ENCODE assay signal across 8 cellular contexts in genomic region chr16:11224096-11224893, GRCh38. TPM values are rescaled to one million over a fixed set of nuclear protein-coding genes. Genes with fewer than 3 reads are reported as not detected.
DNase-seq lines count a peak whose midpoint lies in the region; ATAC-seq and TF ChIP-seq lines count a peak whose summit lies in the region.

No MANE protein-coding gene starts in this region.

- no peak for TF ChIP-seq CTCF in KMS-11 (conservative IDR thresholded peaks at IDR 0.05; ENCODE audit: low read depth, low read length)

- H3K27ac Mint-ChIP-seq in activated CD8-positive, alpha-beta T cell treated with anti-CD3 and anti-CD28 coated beads, Interleukin-2, amount 10 ng/mL, durations not matched to agents 7 days and 5 days: peak overlapping the region; percentile 99

- no peak overlapping the region for H2AFZ ChIP-seq in KMS-11 (ENCODE audit: low read depth)

- H4K20me1 ChIP-seq in KMS-11 (ENCODE audit: insufficient read depth): no peaks in the 10 kb centered on the region

- H3K4me3 Mint-ChIP-seq in activated CD8-positive, alpha-beta T cell treated with anti-CD3 and anti-CD28 coated beads, Interleukin-2, amount 10 ng/mL, durations not matched to agents 7 days and 5 days: peak overlapping the region; percentile 80

- CTCF ChIA-PET in activated CD8-positive, alpha-beta T cell treated with anti-CD3 and anti-CD28 coated beads, Interleukin-2, amount 10 ng/mL, durations not matched to agents 7 days and 5 days (lab: Charles Lee): interaction anchor here (0.7 to 3.8 kb wide), 17 partner anchors 9 to 260 kb away, joined by 3 to 51 read pairs (median 5); partner anchors contain the start of gene SOCS1

- no peak overlapping the region for H3K4me3 ChIP-seq in KMS-11 (IDR thresholded peaks at IDR 0.05; ENCODE audit: insufficient read depth, low read depth, low read length)

- H3K27me3 ChIP-seq in KMS-11 (ENCODE audit: insufficient read depth, low read depth): no peaks in the 10 kb centered on the region; the same call in 1 of the 2 replicates

- peak; percentile 90 for DNase-seq in activated CD8-positive, alpha-beta T cell treated with anti-CD3 and anti-CD28 coated beads, Interleukin-2, amount 10 ng/mL, durations not matched to agents 7 days and 5 days
- DNase-seq in head of caudate nucleus (peak in 33 of 42 donors; percentile 6 to 82 (median 34)), COR-L47 (lab: John Stamatoyannopoulos, UW) (no peak), NCI-H1105 (lab: John Stamatoyannopoulos, UW) (no peak), EL (no peak)
- DNase-seq in stimulated activated CD4-positive, alpha-beta T cell treated with anti-CD3 and anti-CD28 coated beads, Interleukin-15, amount 100 ng/mL, for 24 hours: peak; percentile 82

- peaks cover 82% of the 10 kb centered on the region for H3K4me1 Mint-ChIP-seq in activated CD8-positive, alpha-beta T cell treated with anti-CD3 and anti-CD28 coated beads, Interleukin-2, amount 10 ng/mL, durations not matched to agents 7 days and 5 days (ENCODE audit: low read depth)

- peak overlapping the region; percentile 93; the same call in 1 of the 2 replicates for H3K4me2 ChIP-seq in KMS-11

- H3K36me3 ChIP-seq in KMS-11 (ENCODE audit: insufficient read depth): no peaks in the 10 kb centered on the region

- H3K27me3 Mint-ChIP-seq in activated CD8-positive, alpha-beta T cell treated with anti-CD3 and anti-CD28 coated beads, Interleukin-2, amount 10 ng/mL, durations not matched to agents 7 days and 5 days (ENCODE audit: low read depth): no peaks in the 10 kb centered on the region

- H3K27ac ChIP-seq in KMS-11: no peak overlapping the region

- intact Hi-C loops in head of caudate nucleus (cut with DNase I): no loop called here

- peak; percentile 54 for ATAC-seq in GM18909 (IDR thresholded peaks at IDR 0.05; ENCODE audit: poor library complexity, unreplicated experiment)
- ATAC-seq in activated CD8-positive, alpha-beta T cell treated with anti-CD3 and anti-CD28 coated beads, Interleukin-2, amount 10 ng/mL, durations not matched to agents 7 days and 5 days: peak; percentile 77

- H3K9me3 Mint-ChIP-seq in activated CD8-positive, alpha-beta T cell treated with anti-CD3 and anti-CD28 coated beads, Interleukin-2, amount 10 ng/mL, durations not matched to agents 7 days and 5 days (ENCODE audit: insufficient read depth): no peaks in the 10 kb centered on the region

- no peaks in the 10 kb centered on the region for H3K79me2 ChIP-seq in KMS-11 (ENCODE audit: insufficient read depth, low read depth)

- peaks cover 19% of the 10 kb centered on the region for H3K4me1 ChIP-seq in KMS-11 (ENCODE audit: low read depth, poor library complexity, severe bottlenecking)

- H3K9ac ChIP-seq in KMS-11: no peak overlapping the region

- peaks cover 3% of the 10 kb centered on the region for H3K36me3 Mint-ChIP-seq in activated CD8-positive, alpha-beta T cell treated with anti-CD3 and anti-CD28 coated beads, Interleukin-2, amount 10 ng/mL, durations not matched to agents 7 days and 5 days (ENCODE audit: low read depth)

- POLR2A ChIA-PET in activated CD8-positive, alpha-beta T cell treated with anti-CD3 and anti-CD28 coated beads, Interleukin-2, amount 10 ng/mL, durations not matched to agents 7 days and 5 days (lab: Charles Lee): interaction anchor here (0.6 to 3.7 kb wide), 23 partner anchors 9 to 279 kb away, joined by 3 to 123 read pairs (median 5); partner anchors contain the start of gene SOCS1

RNA-seq across cellular contexts. Expression of gene SOCS1, which starts 31.7 kb away (rescaled TPM):
- total RNA-seq in activated CD8-positive, alpha-beta T cell treated with anti-CD3 and anti-CD28 coated beads, Interleukin-2, amount 10 ng/mL, durations not matched to agents 7 days and 5 days: 100 to 1,000 TPM; 170 to 174 TPM

RNA-seq across cellular contexts. Expression of gene TNP2, which starts 44.8 kb away (rescaled TPM):
- not detected for total RNA-seq in activated CD8-positive, alpha-beta T cell treated with anti-CD3 and anti-CD28 coated beads, Interleukin-2, amount 10 ng/mL, durations not matched to agents 7 days and 5 days

RNA-seq across cellular contexts. Expression of gene PRM3, which starts 49.1 kb away (rescaled TPM):
- not detected for total RNA-seq in activated CD8-positive, alpha-beta T cell treated with anti-CD3 and anti-CD28 coated beads, Interleukin-2, amount 10 ng/mL, durations not matched to agents 7 days and 5 days

RNA-seq across cellular contexts. Expression of gene PRM2, which starts 52.0 kb away (rescaled TPM):
- not detected for total RNA-seq in activated CD8-positive, alpha-beta T cell treated with anti-CD3 and anti-CD28 coated beads, Interleukin-2, amount 10 ng/mL, durations not matched to agents 7 days and 5 days

RNA-seq across cellular contexts. Expression of gene PRM1, which starts 56.8 kb away (rescaled TPM):
- not detected for total RNA-seq in activated CD8-positive, alpha-beta T cell treated with anti-CD3 and anti-CD28 coated beads, Interleukin-2, amount 10 ng/mL, durations not matched to agents 7 days and 5 days

Comparison
In these comparisons a context has a peak if more than half of its experiments do, and no peak if none do; other contexts are left out.
1. DNase-seq: peak in activated CD8-positive, alpha-beta T cell treated with anti-CD3 and anti-CD28 coated beads, Interleukin-2, amount 10 ng/mL, durations not matched to agents 7 days and 5 days (single experiment), head of caudate nucleus (33 of 42) and stimulated activated CD4-positive, alpha-beta T cell treated with anti-CD3 and anti-CD28 coated beads, Interleukin-15, amount 100 ng/mL, for 24 hours (single experiment); none in COR-L47 (single experiment), NCI-H1105 (single experiment) and EL (single experiment).